Comparison of ENCODE assay signal across 1 cellular context in the genomic region with DNA sequence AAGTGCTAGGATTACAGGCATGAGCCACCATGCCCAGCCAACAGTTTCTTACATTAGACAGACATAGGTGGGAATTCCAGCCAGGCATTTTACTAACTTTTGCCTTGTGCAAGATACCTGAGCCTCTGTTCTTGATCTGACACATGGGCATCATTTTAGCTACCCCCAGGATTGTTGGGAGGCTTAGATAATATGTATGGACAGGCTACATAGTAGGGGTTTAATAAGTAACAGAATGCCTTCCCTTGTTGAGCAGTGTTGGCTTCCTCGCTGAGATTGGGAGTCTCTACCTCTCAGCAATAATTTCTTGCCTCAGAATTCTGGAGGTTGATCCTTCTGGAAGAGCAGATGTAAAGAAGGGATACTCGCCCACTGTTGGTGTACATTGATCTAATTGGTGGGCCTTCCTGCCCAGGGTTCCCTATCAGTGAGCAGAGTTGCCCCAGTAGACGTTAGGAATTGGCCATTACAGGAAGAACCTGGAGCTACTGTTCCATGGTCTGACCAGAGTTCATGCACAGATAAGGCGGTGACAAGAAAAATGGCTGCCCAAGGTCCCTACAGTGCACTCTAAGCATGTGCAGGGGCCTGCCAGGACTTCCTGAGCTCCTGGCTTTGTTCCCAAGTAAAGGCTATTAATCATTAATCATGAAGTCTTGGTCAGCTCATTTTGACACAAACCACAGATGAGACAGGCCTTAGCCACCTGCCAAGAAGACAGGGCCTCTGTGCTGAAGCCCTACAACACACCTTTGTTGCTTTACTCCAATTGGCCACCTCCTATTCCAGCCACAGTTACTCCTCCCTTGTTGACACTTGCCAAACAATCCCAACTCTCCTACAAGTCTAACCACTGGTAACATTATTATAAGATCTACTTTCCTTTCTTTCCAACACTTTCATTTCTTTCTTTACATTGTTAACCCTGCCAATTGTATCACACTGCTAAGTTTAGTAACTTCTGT.
TF ChIP-seq lines count a peak whose summit lies in the region.

No MANE protein-coding gene starts in this region.

TF ChIP-seq in HepG2, 621 proteins besides CTCF, POLR2A, EP300 and RAD21 (continued from another document):
- TF ChIP-seq, protein P1, sequence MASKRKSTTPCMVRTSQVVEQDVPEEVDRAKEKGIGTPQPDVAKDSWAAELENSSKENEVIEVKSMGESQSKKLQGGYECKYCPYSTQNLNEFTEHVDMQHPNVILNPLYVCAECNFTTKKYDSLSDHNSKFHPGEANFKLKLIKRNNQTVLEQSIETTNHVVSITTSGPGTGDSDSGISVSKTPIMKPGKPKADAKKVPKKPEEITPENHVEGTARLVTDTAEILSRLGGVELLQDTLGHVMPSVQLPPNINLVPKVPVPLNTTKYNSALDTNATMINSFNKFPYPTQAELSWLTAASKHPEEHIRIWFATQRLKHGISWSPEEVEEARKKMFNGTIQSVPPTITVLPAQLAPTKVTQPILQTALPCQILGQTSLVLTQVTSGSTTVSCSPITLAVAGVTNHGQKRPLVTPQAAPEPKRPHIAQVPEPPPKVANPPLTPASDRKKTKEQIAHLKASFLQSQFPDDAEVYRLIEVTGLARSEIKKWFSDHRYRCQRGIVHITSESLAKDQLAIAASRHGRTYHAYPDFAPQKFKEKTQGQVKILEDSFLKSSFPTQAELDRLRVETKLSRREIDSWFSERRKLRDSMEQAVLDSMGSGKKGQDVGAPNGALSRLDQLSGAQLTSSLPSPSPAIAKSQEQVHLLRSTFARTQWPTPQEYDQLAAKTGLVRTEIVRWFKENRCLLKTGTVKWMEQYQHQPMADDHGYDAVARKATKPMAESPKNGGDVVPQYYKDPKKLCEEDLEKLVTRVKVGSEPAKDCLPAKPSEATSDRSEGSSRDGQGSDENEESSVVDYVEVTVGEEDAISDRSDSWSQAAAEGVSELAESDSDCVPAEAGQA (IDR thresholded peaks at IDR 0.05; ENCODE audit: low read depth) = peak; percentile 66
- TF ChIP-seq, protein P1 (CRISPR knock-in tag; IDR thresholded peaks at IDR 0.05; ENCODE audit: borderline replicate concordance) = no peak
- TF ChIP-seq, protein P2, sequence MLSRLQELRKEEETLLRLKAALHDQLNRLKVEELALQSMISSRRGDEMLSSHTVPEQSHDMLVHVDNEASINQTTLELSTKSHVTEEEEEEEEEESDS (CRISPR knock-in tag; IDR thresholded peaks at IDR 0.05; ENCODE audit: borderline replicate concordance) = no peak
- TF ChIP-seq, protein P3, sequence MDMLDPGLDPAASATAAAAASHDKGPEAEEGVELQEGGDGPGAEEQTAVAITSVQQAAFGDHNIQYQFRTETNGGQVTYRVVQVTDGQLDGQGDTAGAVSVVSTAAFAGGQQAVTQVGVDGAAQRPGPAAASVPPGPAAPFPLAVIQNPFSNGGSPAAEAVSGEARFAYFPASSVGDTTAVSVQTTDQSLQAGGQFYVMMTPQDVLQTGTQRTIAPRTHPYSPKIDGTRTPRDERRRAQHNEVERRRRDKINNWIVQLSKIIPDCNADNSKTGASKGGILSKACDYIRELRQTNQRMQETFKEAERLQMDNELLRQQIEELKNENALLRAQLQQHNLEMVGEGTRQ (IDR thresholded peaks at IDR 0.05; ENCODE audit: low read depth, low read length) = no peak
- TF ChIP-seq, protein P3 (CRISPR knock-in tag; IDR thresholded peaks at IDR 0.05; ENCODE audit: borderline replicate concordance) = no peak
- TF ChIP-seq RBAK (CRISPR knock-in tag; IDR thresholded peaks at IDR 0.05) = no peak
- TF ChIP-seq ZNF274 (CRISPR knock-in tag; IDR thresholded peaks at IDR 0.05) = no peak
- TF ChIP-seq ZNF614 (CRISPR knock-in tag; IDR thresholded peaks at IDR 0.05; ENCODE audit: borderline replicate concordance) = peak; percentile 41; the same call in 1 of the 2 replicates
- TF ChIP-seq, protein P4, sequence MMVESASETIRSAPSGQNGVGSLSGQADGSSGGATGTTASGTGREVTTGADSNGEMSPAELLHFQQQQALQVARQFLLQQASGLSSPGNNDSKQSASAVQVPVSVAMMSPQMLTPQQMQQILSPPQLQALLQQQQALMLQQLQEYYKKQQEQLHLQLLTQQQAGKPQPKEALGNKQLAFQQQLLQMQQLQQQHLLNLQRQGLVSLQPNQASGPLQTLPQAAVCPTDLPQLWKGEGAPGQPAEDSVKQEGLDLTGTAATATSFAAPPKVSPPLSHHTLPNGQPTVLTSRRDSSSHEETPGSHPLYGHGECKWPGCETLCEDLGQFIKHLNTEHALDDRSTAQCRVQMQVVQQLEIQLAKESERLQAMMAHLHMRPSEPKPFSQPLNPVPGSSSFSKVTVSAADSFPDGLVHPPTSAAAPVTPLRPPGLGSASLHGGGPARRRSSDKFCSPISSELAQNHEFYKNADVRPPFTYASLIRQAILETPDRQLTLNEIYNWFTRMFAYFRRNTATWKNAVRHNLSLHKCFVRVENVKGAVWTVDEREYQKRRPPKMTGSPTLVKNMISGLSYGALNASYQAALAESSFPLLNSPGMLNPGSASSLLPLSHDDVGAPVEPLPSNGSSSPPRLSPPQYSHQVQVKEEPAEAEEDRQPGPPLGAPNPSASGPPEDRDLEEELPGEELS (CRISPR knock-in tag; IDR thresholded peaks at IDR 0.05) = peak; percentile 79
- TF ChIP-seq RARA (CRISPR knock-in tag; IDR thresholded peaks at IDR 0.05) = no peak; the same call in none of the 2 replicates
- TF ChIP-seq, protein P5, sequence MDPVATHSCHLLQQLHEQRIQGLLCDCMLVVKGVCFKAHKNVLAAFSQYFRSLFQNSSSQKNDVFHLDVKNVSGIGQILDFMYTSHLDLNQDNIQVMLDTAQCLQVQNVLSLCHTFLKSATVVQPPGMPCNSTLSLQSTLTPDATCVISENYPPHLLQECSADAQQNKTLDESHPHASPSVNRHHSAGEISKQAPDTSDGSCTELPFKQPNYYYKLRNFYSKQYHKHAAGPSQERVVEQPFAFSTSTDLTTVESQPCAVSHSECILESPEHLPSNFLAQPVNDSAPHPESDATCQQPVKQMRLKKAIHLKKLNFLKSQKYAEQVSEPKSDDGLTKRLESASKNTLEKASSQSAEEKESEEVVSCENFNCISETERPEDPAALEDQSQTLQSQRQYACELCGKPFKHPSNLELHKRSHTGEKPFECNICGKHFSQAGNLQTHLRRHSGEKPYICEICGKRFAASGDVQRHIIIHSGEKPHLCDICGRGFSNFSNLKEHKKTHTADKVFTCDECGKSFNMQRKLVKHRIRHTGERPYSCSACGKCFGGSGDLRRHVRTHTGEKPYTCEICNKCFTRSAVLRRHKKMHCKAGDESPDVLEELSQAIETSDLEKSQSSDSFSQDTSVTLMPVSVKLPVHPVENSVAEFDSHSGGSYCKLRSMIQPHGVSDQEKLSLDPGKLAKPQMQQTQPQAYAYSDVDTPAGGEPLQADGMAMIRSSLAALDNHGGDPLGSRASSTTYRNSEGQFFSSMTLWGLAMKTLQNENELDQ (CRISPR knock-in tag; IDR thresholded peaks at IDR 0.05; ENCODE audit: borderline replicate concordance) = no peak
- TF ChIP-seq, protein P6, sequence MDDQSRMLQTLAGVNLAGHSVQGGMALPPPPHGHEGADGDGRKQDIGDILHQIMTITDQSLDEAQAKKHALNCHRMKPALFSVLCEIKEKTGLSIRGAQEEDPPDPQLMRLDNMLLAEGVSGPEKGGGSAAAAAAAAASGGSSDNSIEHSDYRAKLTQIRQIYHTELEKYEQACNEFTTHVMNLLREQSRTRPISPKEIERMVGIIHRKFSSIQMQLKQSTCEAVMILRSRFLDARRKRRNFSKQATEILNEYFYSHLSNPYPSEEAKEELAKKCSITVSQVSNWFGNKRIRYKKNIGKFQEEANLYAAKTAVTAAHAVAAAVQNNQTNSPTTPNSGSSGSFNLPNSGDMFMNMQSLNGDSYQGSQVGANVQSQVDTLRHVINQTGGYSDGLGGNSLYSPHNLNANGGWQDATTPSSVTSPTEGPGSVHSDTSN (CRISPR knock-in tag; IDR thresholded peaks at IDR 0.05; ENCODE audit: borderline replicate concordance) = no peak
- TF ChIP-seq, protein P7, sequence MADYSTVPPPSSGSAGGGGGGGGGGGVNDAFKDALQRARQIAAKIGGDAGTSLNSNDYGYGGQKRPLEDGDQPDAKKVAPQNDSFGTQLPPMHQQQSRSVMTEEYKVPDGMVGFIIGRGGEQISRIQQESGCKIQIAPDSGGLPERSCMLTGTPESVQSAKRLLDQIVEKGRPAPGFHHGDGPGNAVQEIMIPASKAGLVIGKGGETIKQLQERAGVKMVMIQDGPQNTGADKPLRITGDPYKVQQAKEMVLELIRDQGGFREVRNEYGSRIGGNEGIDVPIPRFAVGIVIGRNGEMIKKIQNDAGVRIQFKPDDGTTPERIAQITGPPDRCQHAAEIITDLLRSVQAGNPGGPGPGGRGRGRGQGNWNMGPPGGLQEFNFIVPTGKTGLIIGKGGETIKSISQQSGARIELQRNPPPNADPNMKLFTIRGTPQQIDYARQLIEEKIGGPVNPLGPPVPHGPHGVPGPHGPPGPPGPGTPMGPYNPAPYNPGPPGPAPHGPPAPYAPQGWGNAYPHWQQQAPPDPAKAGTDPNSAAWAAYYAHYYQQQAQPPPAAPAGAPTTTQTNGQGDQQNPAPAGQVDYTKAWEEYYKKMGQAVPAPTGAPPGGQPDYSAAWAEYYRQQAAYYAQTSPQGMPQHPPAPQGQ (CRISPR knock-in tag; IDR thresholded peaks at IDR 0.05; ENCODE audit: borderline replicate concordance) = no peak
- TF ChIP-seq FOXP1 (IDR thresholded peaks at IDR 0.05) = no peak
- TF ChIP-seq FOXP1 (CRISPR knock-in tag; IDR thresholded peaks at IDR 0.05) = 0 out of 2 replicates have a peak, but pooled peaks have one; percentile 30
- TF ChIP-seq ATRX (CRISPR knock-in tag; IDR thresholded peaks at IDR 0.05; ENCODE audit: borderline replicate concordance) = no peak
- no peak for TF ChIP-seq ZNF598 (CRISPR knock-in tag; IDR thresholded peaks at IDR 0.05; ENCODE audit: borderline replicate concordance)
- 0 out of 2 replicates have a peak, but pooled peaks have one; percentile 15 for TF ChIP-seq DPF2 (CRISPR knock-in tag; IDR thresholded peaks at IDR 0.05; ENCODE audit: borderline replicate concordance, low read depth)
- no peak for TF ChIP-seq ZNF572 (CRISPR knock-in tag; IDR thresholded peaks at IDR 0.05)
- peak; percentile 92 for TF ChIP-seq YY1 (IDR thresholded peaks at IDR 0.05; ENCODE audit: insufficient read depth, insufficient replicate concordance, low read depth, low read length)
- TF ChIP-seq ARNTL (CRISPR knock-in tag; IDR thresholded peaks at IDR 0.05) = peak; percentile 67; the same call in 1 of the 2 replicates
- TF ChIP-seq GATAD2A (CRISPR knock-in tag; IDR thresholded peaks at IDR 0.05) = no peak; the same call in 1 of the 2 replicates
- no peak for TF ChIP-seq NONO (IDR thresholded peaks at IDR 0.05)
- TF ChIP-seq NONO (CRISPR knock-in tag; conservative IDR thresholded peaks at IDR 0.05) = no peak; the same call in none of the 2 replicates
- TF ChIP-seq HOXA3 (CRISPR knock-in tag; IDR thresholded peaks at IDR 0.05) = peak; percentile 86
- TF ChIP-seq ZNF761 (CRISPR knock-in tag; conservative IDR thresholded peaks at IDR 0.05) = peak; percentile 87; the same call in 1 of the 2 replicates
- peak; percentile 56; the same call in 1 of the 2 replicates for TF ChIP-seq ZNF543 (CRISPR knock-in tag; IDR thresholded peaks at IDR 0.05)
- peak; percentile 12; the same call in 1 of the 2 replicates for TF ChIP-seq KLF12 (CRISPR knock-in tag; IDR thresholded peaks at IDR 0.05; ENCODE audit: borderline replicate concordance)
- 0 out of 2 replicates have a peak, but pooled peaks have one; percentile 36 for TF ChIP-seq ZSCAN29 (CRISPR knock-in tag; conservative IDR thresholded peaks at IDR 0.05)
- no peak for TF ChIP-seq NCOA5 (CRISPR knock-in tag; IDR thresholded peaks at IDR 0.05)
- no peak for TF ChIP-seq STAT5B (CRISPR knock-in tag; IDR thresholded peaks at IDR 0.05)
- no peak for TF ChIP-seq ZNF530 (CRISPR knock-in tag; IDR thresholded peaks at IDR 0.05; ENCODE audit: low read depth)
- TF ChIP-seq HNRNPLL (IDR thresholded peaks at IDR 0.05; ENCODE audit: low read depth, low read length, poor library complexity, severe bottlenecking) = no peak
- no peak; the same call in 1 of the 2 replicates for TF ChIP-seq ZBTB8A (CRISPR knock-in tag; IDR thresholded peaks at IDR 0.05; ENCODE audit: borderline replicate concordance, low read depth)
- no peak for TF ChIP-seq TOPORS (CRISPR knock-in tag; IDR thresholded peaks at IDR 0.05)
- TF ChIP-seq HNF4A (CRISPR knock-in tag; IDR thresholded peaks at IDR 0.05) = peak; percentile 72
- TF ChIP-seq SIX1 (CRISPR knock-in tag; IDR thresholded peaks at IDR 0.05; ENCODE audit: borderline replicate concordance) = peak; percentile 38; the same call in 1 of the 2 replicates
- 0 out of 2 replicates have a peak, but pooled peaks have one; percentile 52 for TF ChIP-seq CCDC6 (CRISPR knock-in tag; IDR thresholded peaks at IDR 0.05)
- TF ChIP-seq POLR2G (IDR thresholded peaks at IDR 0.05; ENCODE audit: low read depth, low read length) = peak; percentile 85
- no peak for TF ChIP-seq SP1 (IDR thresholded peaks at IDR 0.05)
- TF ChIP-seq SP1 (CRISPR knock-in tag; IDR thresholded peaks at IDR 0.05) = no peak
